14 cellular contexts compared by ENCODE assay signal in genomic region chr9:132568787-132569186, GRCh38. TPM values are rescaled to one million over a fixed set of nuclear protein-coding genes. Genes with fewer than 3 reads are reported as not detected.
"Had no signal": no experiment of that assay in that cellular context is flagged by ENCODE, and none has a peak within 500 bp of the region (broad histone marks: within the 10 kb centered on the region; RNA-seq: fewer than 3 reads in every experiment).

No MANE protein-coding gene starts in this region.

RNA-seq across cellular contexts. Expression of gene BARHL1, which starts 13.6 kb away (rescaled TPM):
- total RNA-seq: stomach, subcutaneous adipose tissue, suprapubic skin, temporal lobe, thoracic aorta, thyroid gland, tibial nerve, transverse colon, upper lobe of left lung, upper lobe of right lung, ureter, urinary bladder, uterus, vagina had no signal
